In the genomic region with DNA sequence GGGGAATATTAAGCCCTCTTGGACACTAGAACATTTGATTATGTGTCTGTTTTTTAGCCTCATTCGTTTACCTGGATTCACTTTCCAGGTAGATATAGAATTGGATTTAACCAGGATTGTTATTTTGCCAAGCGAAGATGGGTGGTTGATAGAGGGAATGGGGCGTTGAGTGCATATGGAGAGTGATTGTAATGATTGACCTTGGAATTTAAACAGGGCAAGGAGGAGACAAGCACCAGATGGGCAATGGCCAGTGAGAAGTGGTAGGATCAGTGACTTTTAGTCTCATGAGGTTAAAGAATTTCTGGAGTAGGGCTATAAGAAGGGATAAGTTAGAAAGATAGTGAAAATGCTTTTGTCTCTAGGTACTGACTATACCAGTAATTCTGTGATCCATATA, we compare ENCODE assay signal across 1 cellular context.
TF ChIP-seq lines count a peak whose summit lies in the region.

No MANE protein-coding gene starts in this region.

TF ChIP-seq in WTC11, 78 proteins besides CTCF, POLR2A, EP300 and RAD21 (continued from another document):
- no peak for TF ChIP-seq HMGA2 (CRISPR knock-in tag; IDR thresholded peaks at IDR 0.05)
- TF ChIP-seq, protein P1, sequence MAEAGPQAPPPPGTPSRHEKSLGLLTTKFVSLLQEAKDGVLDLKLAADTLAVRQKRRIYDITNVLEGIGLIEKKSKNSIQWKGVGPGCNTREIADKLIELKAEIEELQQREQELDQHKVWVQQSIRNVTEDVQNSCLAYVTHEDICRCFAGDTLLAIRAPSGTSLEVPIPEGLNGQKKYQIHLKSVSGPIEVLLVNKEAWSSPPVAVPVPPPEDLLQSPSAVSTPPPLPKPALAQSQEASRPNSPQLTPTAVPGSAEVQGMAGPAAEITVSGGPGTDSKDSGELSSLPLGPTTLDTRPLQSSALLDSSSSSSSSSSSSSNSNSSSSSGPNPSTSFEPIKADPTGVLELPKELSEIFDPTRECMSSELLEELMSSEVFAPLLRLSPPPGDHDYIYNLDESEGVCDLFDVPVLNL (CRISPR knock-in tag; IDR thresholded peaks at IDR 0.05; ENCODE audit: borderline replicate concordance, low read depth): no peak
- no peak for TF ChIP-seq SMAD3 (CRISPR knock-in tag; IDR thresholded peaks at IDR 0.05; ENCODE audit: borderline replicate concordance)
- TF ChIP-seq MYBL2 (CRISPR knock-in tag; IDR thresholded peaks at IDR 0.05): no peak
- TF ChIP-seq GRHL2 (CRISPR knock-in tag; IDR thresholded peaks at IDR 0.05; ENCODE audit: insufficient replicate concordance, severe bottlenecking): no peak
- TF ChIP-seq, protein P2, sequence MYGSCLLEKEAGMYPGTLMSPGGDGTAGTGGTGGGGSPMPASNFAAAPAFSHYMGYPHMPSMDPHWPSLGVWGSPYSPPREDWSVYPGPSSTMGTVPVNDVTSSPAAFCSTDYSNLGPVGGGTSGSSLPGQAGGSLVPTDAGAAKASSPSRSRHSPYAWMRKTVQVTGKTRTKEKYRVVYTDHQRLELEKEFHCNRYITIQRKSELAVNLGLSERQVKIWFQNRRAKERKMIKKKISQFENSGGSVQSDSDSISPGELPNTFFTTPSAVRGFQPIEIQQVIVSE (CRISPR knock-in tag; IDR thresholded peaks at IDR 0.05; ENCODE audit: borderline replicate concordance): no peak
- TF ChIP-seq, protein P3, sequence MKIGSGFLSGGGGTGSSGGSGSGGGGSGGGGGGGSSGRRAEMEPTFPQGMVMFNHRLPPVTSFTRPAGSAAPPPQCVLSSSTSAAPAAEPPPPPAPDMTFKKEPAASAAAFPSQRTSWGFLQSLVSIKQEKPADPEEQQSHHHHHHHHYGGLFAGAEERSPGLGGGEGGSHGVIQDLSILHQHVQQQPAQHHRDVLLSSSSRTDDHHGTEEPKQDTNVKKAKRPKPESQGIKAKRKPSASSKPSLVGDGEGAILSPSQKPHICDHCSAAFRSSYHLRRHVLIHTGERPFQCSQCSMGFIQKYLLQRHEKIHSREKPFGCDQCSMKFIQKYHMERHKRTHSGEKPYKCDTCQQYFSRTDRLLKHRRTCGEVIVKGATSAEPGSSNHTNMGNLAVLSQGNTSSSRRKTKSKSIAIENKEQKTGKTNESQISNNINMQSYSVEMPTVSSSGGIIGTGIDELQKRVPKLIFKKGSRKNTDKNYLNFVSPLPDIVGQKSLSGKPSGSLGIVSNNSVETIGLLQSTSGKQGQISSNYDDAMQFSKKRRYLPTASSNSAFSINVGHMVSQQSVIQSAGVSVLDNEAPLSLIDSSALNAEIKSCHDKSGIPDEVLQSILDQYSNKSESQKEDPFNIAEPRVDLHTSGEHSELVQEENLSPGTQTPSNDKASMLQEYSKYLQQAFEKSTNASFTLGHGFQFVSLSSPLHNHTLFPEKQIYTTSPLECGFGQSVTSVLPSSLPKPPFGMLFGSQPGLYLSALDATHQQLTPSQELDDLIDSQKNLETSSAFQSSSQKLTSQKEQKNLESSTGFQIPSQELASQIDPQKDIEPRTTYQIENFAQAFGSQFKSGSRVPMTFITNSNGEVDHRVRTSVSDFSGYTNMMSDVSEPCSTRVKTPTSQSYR (CRISPR knock-in tag; IDR thresholded peaks at IDR 0.05): no peak
- no peak for TF ChIP-seq JUN (CRISPR knock-in tag; IDR thresholded peaks at IDR 0.05)
- TF ChIP-seq, protein P4, sequence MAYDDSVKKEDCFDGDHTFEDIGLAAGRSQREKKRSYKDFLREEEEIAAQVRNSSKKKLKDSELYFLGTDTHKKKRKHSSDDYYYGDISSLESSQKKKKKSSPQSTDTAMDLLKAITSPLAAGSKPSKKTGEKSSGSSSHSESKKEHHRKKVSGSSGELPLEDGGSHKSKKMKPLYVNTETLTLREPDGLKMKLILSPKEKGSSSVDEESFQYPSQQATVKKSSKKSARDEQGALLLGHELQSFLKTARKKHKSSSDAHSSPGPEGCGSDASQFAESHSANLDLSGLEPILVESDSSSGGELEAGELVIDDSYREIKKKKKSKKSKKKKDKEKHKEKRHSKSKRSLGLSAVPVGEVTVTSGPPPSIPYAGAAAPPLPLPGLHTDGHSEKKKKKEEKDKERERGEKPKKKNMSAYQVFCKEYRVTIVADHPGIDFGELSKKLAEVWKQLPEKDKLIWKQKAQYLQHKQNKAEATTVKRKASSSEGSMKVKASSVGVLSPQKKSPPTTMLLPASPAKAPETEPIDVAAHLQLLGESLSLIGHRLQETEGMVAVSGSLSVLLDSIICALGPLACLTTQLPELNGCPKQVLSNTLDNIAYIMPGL (CRISPR knock-in tag; IDR thresholded peaks at IDR 0.05): no peak
- TF ChIP-seq ETV6 (CRISPR knock-in tag; IDR thresholded peaks at IDR 0.05): no peak
- TF ChIP-seq TEAD4 (CRISPR knock-in tag; IDR thresholded peaks at IDR 0.05): no peak
- no peak for TF ChIP-seq ESRRA (CRISPR knock-in tag; IDR thresholded peaks at IDR 0.05; ENCODE audit: borderline replicate concordance)
